Comparison of ENCODE assay signal across 2 cellular contexts in genomic region chr9:127159949-127160610, GRCh38.
TF ChIP-seq lines count a peak whose summit lies in the region.

No MANE protein-coding gene starts in this region.

TF ChIP-seq in liver, 16 proteins besides CTCF, POLR2A, EP300 and RAD21 (continued from another document):
- TF ChIP-seq, protein P1, sequence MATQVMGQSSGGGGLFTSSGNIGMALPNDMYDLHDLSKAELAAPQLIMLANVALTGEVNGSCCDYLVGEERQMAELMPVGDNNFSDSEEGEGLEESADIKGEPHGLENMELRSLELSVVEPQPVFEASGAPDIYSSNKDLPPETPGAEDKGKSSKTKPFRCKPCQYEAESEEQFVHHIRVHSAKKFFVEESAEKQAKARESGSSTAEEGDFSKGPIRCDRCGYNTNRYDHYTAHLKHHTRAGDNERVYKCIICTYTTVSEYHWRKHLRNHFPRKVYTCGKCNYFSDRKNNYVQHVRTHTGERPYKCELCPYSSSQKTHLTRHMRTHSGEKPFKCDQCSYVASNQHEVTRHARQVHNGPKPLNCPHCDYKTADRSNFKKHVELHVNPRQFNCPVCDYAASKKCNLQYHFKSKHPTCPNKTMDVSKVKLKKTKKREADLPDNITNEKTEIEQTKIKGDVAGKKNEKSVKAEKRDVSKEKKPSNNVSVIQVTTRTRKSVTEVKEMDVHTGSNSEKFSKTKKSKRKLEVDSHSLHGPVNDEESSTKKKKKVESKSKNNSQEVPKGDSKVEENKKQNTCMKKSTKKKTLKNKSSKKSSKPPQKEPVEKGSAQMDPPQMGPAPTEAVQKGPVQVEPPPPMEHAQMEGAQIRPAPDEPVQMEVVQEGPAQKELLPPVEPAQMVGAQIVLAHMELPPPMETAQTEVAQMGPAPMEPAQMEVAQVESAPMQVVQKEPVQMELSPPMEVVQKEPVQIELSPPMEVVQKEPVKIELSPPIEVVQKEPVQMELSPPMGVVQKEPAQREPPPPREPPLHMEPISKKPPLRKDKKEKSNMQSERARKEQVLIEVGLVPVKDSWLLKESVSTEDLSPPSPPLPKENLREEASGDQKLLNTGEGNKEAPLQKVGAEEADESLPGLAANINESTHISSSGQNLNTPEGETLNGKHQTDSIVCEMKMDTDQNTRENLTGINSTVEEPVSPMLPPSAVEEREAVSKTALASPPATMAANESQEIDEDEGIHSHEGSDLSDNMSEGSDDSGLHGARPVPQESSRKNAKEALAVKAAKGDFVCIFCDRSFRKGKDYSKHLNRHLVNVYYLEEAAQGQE (IDR thresholded peaks at IDR 0.05), result no peak
- TF ChIP-seq TAF1 (conservative IDR thresholded peaks at IDR 0.05), result no peak
- TF ChIP-seq FOXA1 (IDR thresholded peaks at IDR 0.05), result no peak
- no peak for TF ChIP-seq ZBTB33 (IDR thresholded peaks at IDR 0.05)
- no peak for TF ChIP-seq JUND (IDR thresholded peaks at IDR 0.05)
- TF ChIP-seq NR2F2 (IDR thresholded peaks at IDR 0.05), result no peak
- TF ChIP-seq GABPA (IDR thresholded peaks at IDR 0.05 in 1 of 2, conservative IDR thresholded peaks at IDR 0.05 in 1 of 2), result no peak

TF ChIP-seq in HepG2, 621 proteins besides CTCF, POLR2A, EP300 and RAD21 (continued from another document):
- TF ChIP-seq, protein P2, sequence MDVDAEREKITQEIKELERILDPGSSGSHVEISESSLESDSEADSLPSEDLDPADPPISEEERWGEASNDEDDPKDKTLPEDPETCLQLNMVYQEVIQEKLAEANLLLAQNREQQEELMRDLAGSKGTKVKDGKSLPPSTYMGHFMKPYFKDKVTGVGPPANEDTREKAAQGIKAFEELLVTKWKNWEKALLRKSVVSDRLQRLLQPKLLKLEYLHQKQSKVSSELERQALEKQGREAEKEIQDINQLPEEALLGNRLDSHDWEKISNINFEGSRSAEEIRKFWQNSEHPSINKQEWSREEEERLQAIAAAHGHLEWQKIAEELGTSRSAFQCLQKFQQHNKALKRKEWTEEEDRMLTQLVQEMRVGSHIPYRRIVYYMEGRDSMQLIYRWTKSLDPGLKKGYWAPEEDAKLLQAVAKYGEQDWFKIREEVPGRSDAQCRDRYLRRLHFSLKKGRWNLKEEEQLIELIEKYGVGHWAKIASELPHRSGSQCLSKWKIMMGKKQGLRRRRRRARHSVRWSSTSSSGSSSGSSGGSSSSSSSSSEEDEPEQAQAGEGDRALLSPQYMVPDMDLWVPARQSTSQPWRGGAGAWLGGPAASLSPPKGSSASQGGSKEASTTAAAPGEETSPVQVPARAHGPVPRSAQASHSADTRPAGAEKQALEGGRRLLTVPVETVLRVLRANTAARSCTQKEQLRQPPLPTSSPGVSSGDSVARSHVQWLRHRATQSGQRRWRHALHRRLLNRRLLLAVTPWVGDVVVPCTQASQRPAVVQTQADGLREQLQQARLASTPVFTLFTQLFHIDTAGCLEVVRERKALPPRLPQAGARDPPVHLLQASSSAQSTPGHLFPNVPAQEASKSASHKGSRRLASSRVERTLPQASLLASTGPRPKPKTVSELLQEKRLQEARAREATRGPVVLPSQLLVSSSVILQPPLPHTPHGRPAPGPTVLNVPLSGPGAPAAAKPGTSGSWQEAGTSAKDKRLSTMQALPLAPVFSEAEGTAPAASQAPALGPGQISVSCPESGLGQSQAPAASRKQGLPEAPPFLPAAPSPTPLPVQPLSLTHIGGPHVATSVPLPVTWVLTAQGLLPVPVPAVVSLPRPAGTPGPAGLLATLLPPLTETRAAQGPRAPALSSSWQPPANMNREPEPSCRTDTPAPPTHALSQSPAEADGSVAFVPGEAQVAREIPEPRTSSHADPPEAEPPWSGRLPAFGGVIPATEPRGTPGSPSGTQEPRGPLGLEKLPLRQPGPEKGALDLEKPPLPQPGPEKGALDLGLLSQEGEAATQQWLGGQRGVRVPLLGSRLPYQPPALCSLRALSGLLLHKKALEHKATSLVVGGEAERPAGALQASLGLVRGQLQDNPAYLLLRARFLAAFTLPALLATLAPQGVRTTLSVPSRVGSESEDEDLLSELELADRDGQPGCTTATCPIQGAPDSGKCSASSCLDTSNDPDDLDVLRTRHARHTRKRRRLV (CRISPR knock-in tag; IDR thresholded peaks at IDR 0.05), result no peak
- TF ChIP-seq FOSL1 (CRISPR knock-in tag; IDR thresholded peaks at IDR 0.05; ENCODE audit: borderline replicate concordance), result no peak
- no peak for TF ChIP-seq ESRRA (CRISPR knock-in tag; IDR thresholded peaks at IDR 0.05; ENCODE audit: low read depth)
- TF ChIP-seq YEATS4 (CRISPR knock-in tag; IDR thresholded peaks at IDR 0.05; ENCODE audit: borderline replicate concordance), result no peak
- no peak for TF ChIP-seq ELF1 (CRISPR knock-in tag; IDR thresholded peaks at IDR 0.05)
- TF ChIP-seq BHLHE40 (IDR thresholded peaks at IDR 0.05; ENCODE audit: low read length), result no peak
- no peak for TF ChIP-seq DBP (CRISPR knock-in tag; IDR thresholded peaks at IDR 0.05; ENCODE audit: not compliant biosample characterization)
- no peak for TF ChIP-seq ZNF407 (CRISPR knock-in tag; IDR thresholded peaks at IDR 0.05; ENCODE audit: not compliant biosample characterization)
- TF ChIP-seq BCLAF1 (IDR thresholded peaks at IDR 0.05), result no peak
